1 cellular context compared by ENCODE assay signal in the genomic region with DNA sequence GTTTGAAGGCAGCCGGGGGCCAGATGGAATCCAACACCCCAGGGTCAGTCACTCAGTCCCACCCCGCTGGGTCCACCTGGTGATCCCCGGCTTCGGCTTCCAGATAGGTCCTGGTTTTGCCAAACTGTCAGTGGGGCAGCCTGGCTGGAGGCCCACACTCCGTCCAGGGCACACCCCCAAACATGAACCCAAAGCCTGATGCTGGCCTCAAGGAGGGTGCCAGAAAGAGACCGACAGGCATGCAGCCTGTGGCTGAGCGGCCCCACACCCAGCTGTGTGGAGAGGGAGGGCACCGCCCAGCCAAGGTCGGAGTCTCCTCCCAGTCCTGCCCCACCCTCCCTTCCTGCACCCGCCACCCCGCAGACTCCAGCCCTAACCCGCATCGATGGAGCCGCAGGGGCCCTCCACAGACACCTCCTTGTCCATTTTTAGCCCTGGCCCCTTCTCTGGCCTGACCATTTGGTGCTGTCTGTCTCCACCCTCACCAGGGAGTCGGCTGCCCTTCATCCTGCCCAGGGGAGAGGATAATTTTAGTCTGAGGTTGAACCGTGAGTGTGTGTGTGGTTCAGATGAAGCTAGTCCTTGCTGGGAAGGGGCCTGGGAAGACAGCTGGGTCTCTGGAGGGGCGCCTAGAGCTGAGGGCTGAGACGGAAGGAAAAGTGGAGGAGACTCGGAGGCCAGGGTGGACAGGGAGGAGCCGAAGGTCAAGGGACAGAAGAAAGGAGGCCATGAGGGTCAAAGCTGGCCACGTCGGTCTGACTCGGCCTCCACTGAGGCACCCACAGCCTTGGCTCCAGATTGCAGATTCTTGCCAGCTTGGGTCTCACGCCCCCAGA.
TF ChIP-seq lines count a peak whose summit lies in the region.

No MANE protein-coding gene starts in this region.

TF ChIP-seq in HepG2, 621 proteins besides CTCF, POLR2A, EP300 and RAD21:
- TF ChIP-seq, protein P1, sequence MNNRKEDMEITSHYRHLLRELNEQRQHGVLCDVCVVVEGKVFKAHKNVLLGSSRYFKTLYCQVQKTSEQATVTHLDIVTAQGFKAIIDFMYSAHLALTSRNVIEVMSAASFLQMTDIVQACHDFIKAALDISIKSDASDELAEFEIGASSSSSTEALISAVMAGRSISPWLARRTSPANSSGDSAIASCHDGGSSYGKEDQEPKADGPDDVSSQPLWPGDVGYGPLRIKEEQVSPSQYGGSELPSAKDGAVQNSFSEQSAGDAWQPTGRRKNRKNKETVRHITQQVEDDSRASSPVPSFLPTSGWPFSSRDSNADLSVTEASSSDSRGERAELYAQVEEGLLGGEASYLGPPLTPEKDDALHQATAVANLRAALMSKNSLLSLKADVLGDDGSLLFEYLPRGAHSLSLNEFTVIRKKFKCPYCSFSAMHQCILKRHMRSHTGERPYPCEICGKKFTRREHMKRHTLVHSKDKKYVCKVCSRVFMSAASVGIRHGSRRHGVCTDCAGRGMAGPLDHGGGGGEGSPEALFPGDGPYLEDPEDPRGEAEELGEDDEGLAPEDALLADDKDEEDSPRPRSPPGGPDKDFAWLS (CRISPR knock-in tag; IDR thresholded peaks at IDR 0.05; ENCODE audit: borderline replicate concordance): no peak
- TF ChIP-seq ZNF251 (CRISPR knock-in tag; IDR thresholded peaks at IDR 0.05) (no peak), TRIM24 (CRISPR knock-in tag; IDR thresholded peaks at IDR 0.05) (no peak), MAFG (CRISPR knock-in tag; IDR thresholded peaks at IDR 0.05) (no peak)
